ENCODE assay signal across 1 cellular context in the genomic region with DNA sequence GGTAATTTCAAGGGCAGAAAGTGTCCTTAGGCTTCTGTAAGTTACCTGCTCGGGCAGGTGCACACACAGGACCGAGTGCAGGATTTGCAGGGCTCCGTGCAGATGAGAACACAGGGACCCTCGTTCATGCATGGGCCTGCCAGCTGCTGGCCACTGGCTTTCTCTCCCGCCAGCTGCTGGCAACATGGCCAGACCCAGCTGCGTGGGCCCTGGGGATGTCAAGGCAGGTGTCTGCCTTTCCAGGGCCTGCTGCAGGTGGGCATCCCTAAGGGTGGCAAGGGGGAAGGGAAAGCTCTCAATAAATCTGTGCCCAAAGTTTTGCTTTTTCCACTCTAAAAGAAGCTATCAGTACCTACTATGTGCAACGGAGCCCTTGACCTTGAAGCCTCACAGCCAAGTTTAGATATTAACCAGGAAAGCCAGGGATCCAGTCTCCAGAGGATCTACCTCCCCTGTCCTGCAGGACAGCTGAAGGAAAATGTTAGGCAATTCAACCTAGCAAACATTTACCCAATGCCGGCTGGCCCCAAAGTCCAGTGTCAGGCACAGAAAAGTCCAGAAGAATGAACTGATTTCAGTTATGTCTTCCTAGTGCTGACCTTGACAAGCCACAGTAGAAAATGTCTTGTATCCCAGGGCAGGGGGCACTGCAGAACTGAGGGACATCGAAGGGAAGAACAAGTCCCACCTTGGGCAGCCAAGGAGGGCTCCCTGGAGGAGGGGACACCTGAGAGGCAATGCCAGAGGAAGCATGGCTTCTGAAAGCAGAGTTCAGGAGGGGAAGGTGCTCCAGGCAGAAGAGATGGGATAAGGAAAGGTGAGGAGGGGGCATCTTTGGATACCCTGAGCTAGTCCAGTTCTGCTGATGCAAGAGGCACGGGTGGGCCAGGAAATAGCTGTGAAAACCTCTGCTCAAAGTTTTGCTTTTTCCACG.
TF ChIP-seq lines count a peak whose summit lies in the region.

No MANE protein-coding gene starts in this region.

TF ChIP-seq in HepG2, 621 proteins besides CTCF, POLR2A, EP300 and RAD21 (continued from another document and continues in another):
- TF ChIP-seq GFI1 (CRISPR knock-in tag; IDR thresholded peaks at IDR 0.05; ENCODE audit: borderline replicate concordance) (peak; percentile 99), NR2C2 (CRISPR knock-in tag; IDR thresholded peaks at IDR 0.05; ENCODE audit: borderline replicate concordance) (peak; percentile 53; the same call in 1 of the 2 replicates), REL (CRISPR knock-in tag; conservative IDR thresholded peaks at IDR 0.05) (no peak), FOXP1 (IDR thresholded peaks at IDR 0.05) (no peak), FOXP1 (CRISPR knock-in tag; IDR thresholded peaks at IDR 0.05) (0 out of 2 replicates have a peak, but pooled peaks have one; percentile 13), ARNT2 (CRISPR knock-in tag; IDR thresholded peaks at IDR 0.05; ENCODE audit: low read depth) (no peak), ZKSCAN1 (IDR thresholded peaks at IDR 0.05; ENCODE audit: low read length) (peak; percentile 97), ZC3H13 (CRISPR knock-in tag; IDR thresholded peaks at IDR 0.05) (0 out of 2 replicates have a peak, but pooled peaks have one; percentile 30), ZNF788 (CRISPR knock-in tag; IDR thresholded peaks at IDR 0.05; ENCODE audit: borderline replicate concordance) (0 out of 2 replicates have a peak, but pooled peaks have one; percentile 8), CHD2 (IDR thresholded peaks at IDR 0.05; ENCODE audit: low read depth, low read length) (no peak), ZNF790 (CRISPR knock-in tag; IDR thresholded peaks at IDR 0.05; ENCODE audit: borderline replicate concordance) (no peak), ZNF256 (CRISPR knock-in tag; conservative IDR thresholded peaks at IDR 0.05) (no peak), SKI (IDR thresholded peaks at IDR 0.05; ENCODE audit: partially characterized antibody) (peak; percentile 42), STAG1 (CRISPR knock-in tag; IDR thresholded peaks at IDR 0.05) (peak; percentile 33), ELF4 (CRISPR knock-in tag; IDR thresholded peaks at IDR 0.05; ENCODE audit: borderline replicate concordance) (no peak), ZNF792 (CRISPR knock-in tag; IDR thresholded peaks at IDR 0.05) (0 out of 2 replicates have a peak, but pooled peaks have one; percentile 17), ZNF160 (CRISPR knock-in tag; IDR thresholded peaks at IDR 0.05) (no peak), HMGA1 (CRISPR knock-in tag; conservative IDR thresholded peaks at IDR 0.05) (no peak), BCL6 (CRISPR knock-in tag; IDR thresholded peaks at IDR 0.05) (peak; percentile 65), JUNB (CRISPR knock-in tag; IDR thresholded peaks at IDR 0.05; ENCODE audit: borderline replicate concordance) (no peak), ZSCAN9 (CRISPR knock-in tag; IDR thresholded peaks at IDR 0.05; ENCODE audit: borderline replicate concordance) (peak; percentile 57; the same call in 1 of the 2 replicates), GATAD1 (CRISPR knock-in tag; IDR thresholded peaks at IDR 0.05) (0 out of 2 replicates have a peak, but pooled peaks have one; percentile 33), NCOA2 (CRISPR knock-in tag; IDR thresholded peaks at IDR 0.05) (peak; percentile 81), LCORL (IDR thresholded peaks at IDR 0.05) (no peak), LCORL (CRISPR knock-in tag; IDR thresholded peaks at IDR 0.05) (peak; percentile 84), ZNF337 (CRISPR knock-in tag; IDR thresholded peaks at IDR 0.05; ENCODE audit: borderline replicate concordance, low read depth) (0 out of 2 replicates have a peak, but pooled peaks have one; percentile 44), ZC3H4 (CRISPR knock-in tag; IDR thresholded peaks at IDR 0.05; ENCODE audit: borderline replicate concordance) (peak; percentile 48; the same call in 1 of the 2 replicates), MAF1 (CRISPR knock-in tag; IDR thresholded peaks at IDR 0.05; ENCODE audit: borderline replicate concordance) (no peak), HNF4A (CRISPR knock-in tag; IDR thresholded peaks at IDR 0.05) (peak; percentile 97), RFX5 (IDR thresholded peaks at IDR 0.05; ENCODE audit: low read depth, low read length) (no peak), NONO (IDR thresholded peaks at IDR 0.05) (no peak), NONO (CRISPR knock-in tag; conservative IDR thresholded peaks at IDR 0.05) (peak; percentile 76), CEBPG (CRISPR knock-in tag; IDR thresholded peaks at IDR 0.05) (peak; percentile 94), ZFX (CRISPR knock-in tag; IDR thresholded peaks at IDR 0.05; ENCODE audit: low read depth) (peak; percentile 14; the same call in 1 of the 2 replicates)
- TF ChIP-seq, protein P1, sequence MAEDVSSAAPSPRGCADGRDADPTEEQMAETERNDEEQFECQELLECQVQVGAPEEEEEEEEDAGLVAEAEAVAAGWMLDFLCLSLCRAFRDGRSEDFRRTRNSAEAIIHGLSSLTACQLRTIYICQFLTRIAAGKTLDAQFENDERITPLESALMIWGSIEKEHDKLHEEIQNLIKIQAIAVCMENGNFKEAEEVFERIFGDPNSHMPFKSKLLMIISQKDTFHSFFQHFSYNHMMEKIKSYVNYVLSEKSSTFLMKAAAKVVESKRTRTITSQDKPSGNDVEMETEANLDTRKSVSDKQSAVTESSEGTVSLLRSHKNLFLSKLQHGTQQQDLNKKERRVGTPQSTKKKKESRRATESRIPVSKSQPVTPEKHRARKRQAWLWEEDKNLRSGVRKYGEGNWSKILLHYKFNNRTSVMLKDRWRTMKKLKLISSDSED (CRISPR knock-in tag; IDR thresholded peaks at IDR 0.05), result no peak
- TF ChIP-seq, protein P2, sequence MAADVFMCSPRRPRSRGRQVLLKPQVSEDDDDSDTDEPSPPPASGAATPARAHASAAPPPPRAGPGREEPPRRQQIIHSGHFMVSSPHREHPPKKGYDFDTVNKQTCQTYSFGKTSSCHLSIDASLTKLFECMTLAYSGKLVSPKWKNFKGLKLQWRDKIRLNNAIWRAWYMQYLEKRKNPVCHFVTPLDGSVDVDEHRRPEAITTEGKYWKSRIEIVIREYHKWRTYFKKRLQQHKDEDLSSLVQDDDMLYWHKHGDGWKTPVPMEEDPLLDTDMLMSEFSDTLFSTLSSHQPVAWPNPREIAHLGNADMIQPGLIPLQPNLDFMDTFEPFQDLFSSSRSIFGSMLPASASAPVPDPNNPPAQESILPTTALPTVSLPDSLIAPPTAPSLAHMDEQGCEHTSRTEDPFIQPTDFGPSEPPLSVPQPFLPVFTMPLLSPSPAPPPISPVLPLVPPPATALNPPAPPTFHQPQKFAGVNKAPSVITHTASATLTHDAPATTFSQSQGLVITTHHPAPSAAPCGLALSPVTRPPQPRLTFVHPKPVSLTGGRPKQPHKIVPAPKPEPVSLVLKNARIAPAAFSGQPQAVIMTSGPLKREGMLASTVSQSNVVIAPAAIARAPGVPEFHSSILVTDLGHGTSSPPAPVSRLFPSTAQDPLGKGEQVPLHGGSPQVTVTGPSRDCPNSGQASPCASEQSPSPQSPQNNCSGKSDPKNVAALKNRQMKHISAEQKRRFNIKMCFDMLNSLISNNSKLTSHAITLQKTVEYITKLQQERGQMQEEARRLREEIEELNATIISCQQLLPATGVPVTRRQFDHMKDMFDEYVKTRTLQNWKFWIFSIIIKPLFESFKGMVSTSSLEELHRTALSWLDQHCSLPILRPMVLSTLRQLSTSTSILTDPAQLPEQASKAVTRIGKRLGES (CRISPR knock-in tag; IDR thresholded peaks at IDR 0.05; ENCODE audit: borderline replicate concordance), result no peak
- TF ChIP-seq, protein P3, sequence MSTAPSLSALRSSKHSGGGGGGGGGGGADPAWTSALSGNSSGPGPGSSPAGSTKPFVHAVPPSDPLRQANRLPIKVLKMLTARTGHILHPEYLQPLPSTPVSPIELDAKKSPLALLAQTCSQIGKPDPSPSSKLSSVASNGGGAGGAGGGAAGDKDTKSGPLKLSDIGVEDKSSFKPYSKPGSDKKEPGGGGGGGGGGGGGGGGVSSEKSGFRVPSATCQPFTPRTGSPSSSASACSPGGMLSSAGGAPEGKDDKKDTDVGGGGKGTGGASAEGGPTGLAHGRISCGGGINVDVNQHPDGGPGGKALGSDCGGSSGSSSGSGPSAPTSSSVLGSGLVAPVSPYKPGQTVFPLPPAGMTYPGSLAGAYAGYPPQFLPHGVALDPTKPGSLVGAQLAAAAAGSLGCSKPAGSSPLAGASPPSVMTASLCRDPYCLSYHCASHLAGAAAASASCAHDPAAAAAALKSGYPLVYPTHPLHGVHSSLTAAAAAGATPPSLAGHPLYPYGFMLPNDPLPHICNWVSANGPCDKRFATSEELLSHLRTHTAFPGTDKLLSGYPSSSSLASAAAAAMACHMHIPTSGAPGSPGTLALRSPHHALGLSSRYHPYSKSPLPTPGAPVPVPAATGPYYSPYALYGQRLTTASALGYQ (CRISPR knock-in tag; IDR thresholded peaks at IDR 0.05), result peak; percentile 75
- TF ChIP-seq, protein P4, sequence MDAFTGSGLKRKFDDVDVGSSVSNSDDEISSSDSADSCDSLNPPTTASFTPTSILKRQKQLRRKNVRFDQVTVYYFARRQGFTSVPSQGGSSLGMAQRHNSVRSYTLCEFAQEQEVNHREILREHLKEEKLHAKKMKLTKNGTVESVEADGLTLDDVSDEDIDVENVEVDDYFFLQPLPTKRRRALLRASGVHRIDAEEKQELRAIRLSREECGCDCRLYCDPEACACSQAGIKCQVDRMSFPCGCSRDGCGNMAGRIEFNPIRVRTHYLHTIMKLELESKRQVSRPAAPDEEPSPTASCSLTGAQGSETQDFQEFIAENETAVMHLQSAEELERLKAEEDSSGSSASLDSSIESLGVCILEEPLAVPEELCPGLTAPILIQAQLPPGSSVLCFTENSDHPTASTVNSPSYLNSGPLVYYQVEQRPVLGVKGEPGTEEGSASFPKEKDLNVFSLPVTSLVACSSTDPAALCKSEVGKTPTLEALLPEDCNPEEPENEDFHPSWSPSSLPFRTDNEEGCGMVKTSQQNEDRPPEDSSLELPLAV (CRISPR knock-in tag; conservative IDR thresholded peaks at IDR 0.05; ENCODE audit: low read depth), result no peak
- TF ChIP-seq, protein P5, sequence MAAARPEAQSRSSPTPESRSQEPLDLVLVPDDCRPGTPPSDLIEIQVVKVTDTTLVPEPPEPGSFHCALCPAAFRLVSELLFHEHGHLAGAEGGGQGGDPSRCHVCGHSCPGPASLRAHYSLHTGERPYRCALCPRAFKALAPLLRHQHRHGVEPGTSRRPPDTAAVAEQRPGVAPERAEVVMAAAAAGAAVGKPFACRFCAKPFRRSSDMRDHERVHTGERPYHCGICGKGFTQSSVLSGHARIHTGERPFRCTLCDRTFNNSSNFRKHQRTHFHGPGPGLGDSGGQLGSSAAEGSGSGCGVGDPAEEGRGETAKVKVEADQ (CRISPR knock-in tag; IDR thresholded peaks at IDR 0.05; ENCODE audit: borderline replicate concordance), result peak; percentile 21; the same call in 1 of the 2 replicates
- TF ChIP-seq, protein P6, sequence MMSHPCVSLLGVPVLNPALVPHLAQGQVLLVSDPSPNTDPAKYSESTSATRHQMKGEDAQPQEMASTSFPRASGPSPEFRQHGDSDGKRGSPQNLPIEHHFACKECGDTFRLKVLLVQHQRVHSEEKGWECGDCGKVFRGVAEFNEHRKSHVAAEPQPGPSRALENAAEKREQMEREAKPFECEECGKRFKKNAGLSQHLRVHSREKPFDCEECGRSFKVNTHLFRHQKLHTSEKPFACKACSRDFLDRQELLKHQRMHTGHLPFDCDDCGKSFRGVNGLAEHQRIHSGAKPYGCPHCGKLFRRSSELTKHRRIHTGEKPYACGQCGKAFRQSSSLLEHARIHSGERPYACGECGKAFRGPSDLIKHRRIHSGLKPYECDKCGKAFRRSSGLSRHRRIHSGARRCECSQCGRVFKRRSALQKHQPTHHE (CRISPR knock-in tag; IDR thresholded peaks at IDR 0.05; ENCODE audit: borderline replicate concordance), result 0 out of 2 replicates have a peak, but pooled peaks have one; percentile 19
- TF ChIP-seq, protein P7, sequence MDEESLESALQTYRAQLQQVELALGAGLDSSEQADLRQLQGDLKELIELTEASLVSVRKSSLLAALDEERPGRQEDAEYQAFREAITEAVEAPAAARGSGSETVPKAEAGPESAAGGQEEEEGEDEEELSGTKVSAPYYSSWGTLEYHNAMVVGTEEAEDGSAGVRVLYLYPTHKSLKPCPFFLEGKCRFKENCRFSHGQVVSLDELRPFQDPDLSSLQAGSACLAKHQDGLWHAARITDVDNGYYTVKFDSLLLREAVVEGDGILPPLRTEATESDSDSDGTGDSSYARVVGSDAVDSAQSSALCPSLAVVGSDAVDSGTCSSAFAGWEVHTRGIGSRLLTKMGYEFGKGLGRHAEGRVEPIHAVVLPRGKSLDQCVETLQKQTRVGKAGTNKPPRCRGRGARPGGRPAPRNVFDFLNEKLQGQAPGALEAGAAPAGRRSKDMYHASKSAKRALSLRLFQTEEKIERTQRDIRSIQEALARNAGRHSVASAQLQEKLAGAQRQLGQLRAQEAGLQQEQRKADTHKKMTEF (CRISPR knock-in tag; IDR thresholded peaks at IDR 0.05), result peak; percentile 55; the same call in 1 of the 2 replicates
- TF ChIP-seq, protein P8, sequence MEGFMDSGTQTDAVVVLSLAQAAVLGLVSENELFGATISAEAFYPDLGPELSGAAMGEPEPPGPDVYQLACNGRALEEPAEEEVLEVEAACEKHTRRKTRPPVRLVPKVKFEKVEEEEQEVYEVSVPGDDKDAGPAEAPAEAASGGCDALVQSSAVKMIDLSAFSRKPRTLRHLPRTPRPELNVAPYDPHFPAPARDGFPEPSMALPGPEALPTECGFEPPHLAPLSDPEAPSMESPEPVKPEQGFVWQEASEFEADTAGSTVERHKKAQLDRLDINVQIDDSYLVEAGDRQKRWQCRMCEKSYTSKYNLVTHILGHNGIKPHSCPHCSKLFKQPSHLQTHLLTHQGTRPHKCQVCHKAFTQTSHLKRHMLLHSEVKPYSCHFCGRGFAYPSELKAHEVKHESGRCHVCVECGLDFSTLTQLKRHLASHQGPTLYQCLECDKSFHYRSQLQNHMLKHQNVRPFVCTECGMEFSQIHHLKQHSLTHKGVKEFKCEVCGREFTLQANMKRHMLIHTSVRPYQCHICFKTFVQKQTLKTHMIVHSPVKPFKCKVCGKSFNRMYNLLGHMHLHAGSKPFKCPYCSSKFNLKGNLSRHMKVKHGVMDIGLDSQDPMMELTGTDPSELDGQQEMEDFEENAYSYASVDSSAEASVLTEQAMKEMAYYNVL (CRISPR knock-in tag; IDR thresholded peaks at IDR 0.05; ENCODE audit: borderline replicate concordance), result peak; percentile 82; the same call in 1 of the 2 replicates
- TF ChIP-seq, protein P9, sequence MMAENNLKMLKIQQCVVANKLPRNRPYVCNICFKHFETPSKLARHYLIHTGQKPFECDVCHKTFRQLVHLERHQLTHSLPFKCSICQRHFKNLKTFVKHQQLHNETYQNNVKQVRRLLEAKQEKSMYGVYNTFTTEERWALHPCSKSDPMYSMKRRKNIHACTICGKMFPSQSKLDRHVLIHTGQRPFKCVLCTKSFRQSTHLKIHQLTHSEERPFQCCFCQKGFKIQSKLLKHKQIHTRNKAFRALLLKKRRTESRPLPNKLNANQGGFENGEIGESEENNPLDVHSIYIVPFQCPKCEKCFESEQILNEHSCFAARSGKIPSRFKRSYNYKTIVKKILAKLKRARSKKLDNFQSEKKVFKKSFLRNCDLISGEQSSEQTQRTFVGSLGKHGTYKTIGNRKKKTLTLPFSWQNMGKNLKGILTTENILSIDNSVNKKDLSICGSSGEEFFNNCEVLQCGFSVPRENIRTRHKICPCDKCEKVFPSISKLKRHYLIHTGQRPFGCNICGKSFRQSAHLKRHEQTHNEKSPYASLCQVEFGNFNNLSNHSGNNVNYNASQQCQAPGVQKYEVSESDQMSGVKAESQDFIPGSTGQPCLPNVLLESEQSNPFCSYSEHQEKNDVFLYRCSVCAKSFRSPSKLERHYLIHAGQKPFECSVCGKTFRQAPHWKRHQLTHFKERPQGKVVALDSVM (CRISPR knock-in tag; IDR thresholded peaks at IDR 0.05), result 0 out of 2 replicates have a peak, but pooled peaks have one; percentile 13
